In the genomic region with DNA sequence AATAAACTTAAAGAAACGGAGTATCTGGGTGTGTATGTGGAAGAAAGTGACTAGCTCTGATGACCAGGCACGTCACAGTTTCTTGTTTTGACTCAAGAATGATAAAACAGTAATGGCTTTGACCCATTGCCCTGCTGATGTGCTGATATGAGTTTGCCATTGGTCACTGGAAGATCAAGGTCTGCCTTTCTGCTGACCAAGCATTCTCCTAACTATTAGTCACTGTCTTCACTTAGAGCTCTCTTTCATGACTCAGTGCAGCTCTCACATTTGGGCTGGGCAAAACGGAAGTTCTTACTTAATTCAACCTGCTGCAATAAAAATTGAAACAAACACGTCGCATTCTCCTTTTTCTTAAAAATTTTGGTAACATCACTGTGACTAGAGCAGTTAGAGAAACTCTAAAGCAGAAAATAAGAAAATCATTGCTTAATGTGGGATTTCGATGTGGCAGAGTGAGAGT, we compare ENCODE assay signal across 9 cellular contexts.
DNase-seq lines count a peak whose midpoint lies in the region; ATAC-seq, FAIRE-seq and TF ChIP-seq lines count a peak whose summit lies in the region.
"Had no signal": no experiment of that assay in that cellular context is flagged by ENCODE, and none has a peak within 500 bp of the region (broad histone marks: within the 10 kb centered on the region; RNA-seq: fewer than 3 reads in every experiment).

No MANE protein-coding gene starts in this region.

- no peaks in the 10 kb centered on the region for H3K79me1 ChIP-seq in mesendoderm (ENCODE audit: low read length)

- H3K9ac ChIP-seq in mesendoderm (ENCODE audit: low read length), result no peak overlapping the region
- H3K9ac ChIP-seq in neural progenitor cell, result no peak overlapping the region

- H3K4me1 ChIP-seq in A549, result peaks cover 26% of the 10 kb centered on the region
- peaks cover 11% of the 10 kb centered on the region for H3K4me1 ChIP-seq in body of pancreas
- no peaks in the 10 kb centered on the region for H3K4me1 ChIP-seq in mesendoderm (ENCODE audit: control insufficient read depth, low read depth, low read length)
- peaks cover 0 to 25% (median 15%) of the 10 kb centered on the region in 4 donors for H3K4me1 ChIP-seq in stomach
- no peaks in the 10 kb centered on the region for H3K4me1 ChIP-seq in neural progenitor cell

- H3K27me3 Mint-ChIP-seq in T-cell (no peaks in the 10 kb centered on the region), neural progenitor cell (ENCODE audit: insufficient read depth, low read depth) (no peaks in the 10 kb centered on the region)

- H3K27ac Mint-ChIP-seq in T-cell (peak overlapping the region; percentile 90 to 96), neural progenitor cell (no peak overlapping the region)

- H2BK5ac ChIP-seq in mesendoderm (ENCODE audit: low read length), result no peak overlapping the region

- H3K23ac ChIP-seq in mesendoderm (ENCODE audit: low read length), result no peak overlapping the region

- TF ChIP-seq POLR2A in A549 (IDR thresholded peaks at IDR 0.05; ENCODE audit: low read length), result no peak
- no peak for TF ChIP-seq POLR2A in body of pancreas (IDR thresholded peaks at IDR 0.05)
- TF ChIP-seq POLR2A in stomach (IDR thresholded peaks at IDR 0.05), result no peak

- H3F3A ChIP-seq in neural progenitor cell (ENCODE audit: low read depth), result no peaks in the 10 kb centered on the region

- H3K9me3 ChIP-seq in A549 (no peaks in the 10 kb centered on the region), body of pancreas (no peaks in the 10 kb centered on the region), stomach (no peaks in the 10 kb centered on the region), neural progenitor cell (ENCODE audit: low read depth) (no peaks in the 10 kb centered on the region)

- no peaks in the 10 kb centered on the region for H3K36me3 Mint-ChIP-seq in T-cell
- no peaks in the 10 kb centered on the region for H3K36me3 Mint-ChIP-seq in neural progenitor cell

- H4K8ac ChIP-seq in mesendoderm (ENCODE audit: low read depth, low read length), result no peak overlapping the region

- WGBS in A549 (ENCODE audit: missing lambda C conversion rate), result 13% methylated on average over 6 of the region's 6 CpGs
- WGBS in body of pancreas, 2 donors, result 61 to 67% methylated on average over 6 of the region's 6 CpGs
- WGBS in mesendoderm (ENCODE audit: extremely low coverage, insufficient coverage, low lambda C conversion rate), result no CpG with 5 or more reads among the region's 6 CpGs
- WGBS in stomach, 5 donors, result 49 to 57% (median 50%) methylated on average over 6 of the region's 6 CpGs

- H2AFZ ChIP-seq in neural progenitor cell (replicated peaks), result no peak overlapping the region

- no peaks in the 10 kb centered on the region for H3K36me3 ChIP-seq in body of pancreas (replicated peaks in 1 of 2; ENCODE audit: insufficient read depth in 1 of 2, low read depth in 2 of 2)
- H3K36me3 ChIP-seq in mesendoderm (ENCODE audit: control insufficient read depth, insufficient read depth, low read length), result no peaks in the 10 kb centered on the region
- H3K36me3 ChIP-seq in stomach, result no peaks in the 10 kb centered on the region
- no peaks in the 10 kb centered on the region for H3K36me3 ChIP-seq in neural progenitor cell

- peak overlapping the region; percentile 68 for H3K4me2 ChIP-seq in A549
- H3K4me2 ChIP-seq in mesendoderm (ENCODE audit: low read length), result no peak overlapping the region
- H3K4me2 ChIP-seq in neural progenitor cell, result no peak overlapping the region

- peak overlapping the region; percentile 58 to 80 for H3K27ac ChIP-seq in A549
- peak overlapping the region in 1 of 4 donors; percentile 33 for H3K27ac ChIP-seq in body of pancreas
- no peak overlapping the region for H3K27ac ChIP-seq in mesendoderm (ENCODE audit: low read depth, low read length)
- peak overlapping the region in 4 of 5 donors; percentile 14 to 59 (median 44) for H3K27ac ChIP-seq in stomach
- H3K27ac ChIP-seq in neural progenitor cell, result no peak overlapping the region

- H3K4me3 Mint-ChIP-seq in T-cell, result peak overlapping the region; percentile 64 to 80 (median 79)
- no peak overlapping the region for H3K4me3 Mint-ChIP-seq in neural progenitor cell
- H3K4me3 Mint-ChIP-seq: neural crest cell had no signal

- H3K27me3 ChIP-seq in body of pancreas, result no peaks in the 10 kb centered on the region
- H3K27me3 ChIP-seq in mesendoderm (ENCODE audit: insufficient read depth, low read length, poor library complexity), result no peaks in the 10 kb centered on the region
- no peaks in the 10 kb centered on the region for H3K27me3 ChIP-seq in stomach
- H3K27me3 ChIP-seq in neural progenitor cell, result no peaks in the 10 kb centered on the region

- peak; percentile 98 for FAIRE-seq in A549 (lab: Jason Lieb, UNC)

- H2AK5ac ChIP-seq in mesendoderm (ENCODE audit: low read length), result no peak overlapping the region

- H3K9me3 Mint-ChIP-seq in T-cell, result no peaks in the 10 kb centered on the region
- H3K9me3 Mint-ChIP-seq in neural progenitor cell, result peaks cover 8% of the 10 kb centered on the region

- H3K4ac ChIP-seq in mesendoderm (ENCODE audit: low read depth, low read length), result no peak overlapping the region

- H3K79me2 ChIP-seq in mesendoderm (ENCODE audit: control insufficient read depth, insufficient read depth, low read length) (no peaks in the 10 kb centered on the region), neural progenitor cell (ENCODE audit: low read depth) (no peaks in the 10 kb centered on the region)

- H2BK120ac ChIP-seq in mesendoderm (ENCODE audit: low read depth, low read length), result no peak overlapping the region

- H4K20me1 ChIP-seq in neural progenitor cell (ENCODE audit: low read depth), result no peaks in the 10 kb centered on the region

- TF ChIP-seq RAD21 in A549 (conservative IDR thresholded peaks at IDR 0.05 in 1 of 2, IDR thresholded peaks at IDR 0.05 in 1 of 2), result peak in 1 of 2 experiments; percentile 36; a peak in 1 of 5 replicates

- CTCF ChIA-PET in A549 (lab: Yijun Ruan, JAX) (interaction anchor here (0.9 kb wide), 1 partner anchor 357 kb away, joined by 3 read pairs; no protein-coding TSS in a partner anchor), T-cell (lab: Charles Lee) (interaction anchor here in 1 of 2 donors (0.5 to 2.0 kb wide), 4 partner anchors 9 to 1734 kb away, joined by 3 to 13 read pairs (median 4); no protein-coding TSS in a partner anchor)

- H3K56ac ChIP-seq in mesendoderm (ENCODE audit: low read length), result no peak overlapping the region

- intact Hi-C loops in body of pancreas (cut with DNase I), result no loop called here
- intact Hi-C loops in stomach (cut with DNase I; ENCODE audit: low total_unique reads), result no loop called here

- POLR2A ChIA-PET in A549 (lab: Yijun Ruan, JAX) (interaction anchor here (1.2 to 2.1 kb wide), 3 partner anchors 32 to 397 kb away, joined by 3 to 27 read pairs (median 8); partner anchors contain the start of gene BTG1), T-cell (lab: Charles Lee) (interaction anchor here in 1 of 2 donors (0.6 to 1.6 kb wide), 8 partner anchors 98 to 850 kb away, joined by 3 to 6 read pairs (median 3); partner anchors contain the start of gene BTG1)

- DNase-seq in A549 (ENCODE audit: low read depth in 1 of 2, low spot score in 1 of 2) (peak; percentile 72 to 96), T-cell (peak in 30 of 34 experiments; percentile 1 to 46 (median 13)), body of pancreas (peak in 2 of 4 donors; percentile 10 to 41), mesendoderm (peak; percentile 76), stomach (peak; percentile 26), neural progenitor cell (ENCODE audit: low spot score) (no peak)

- no peak overlapping the region for H3K18ac ChIP-seq in mesendoderm (ENCODE audit: low read length)

- H2BK15ac ChIP-seq in mesendoderm (replicated peaks; ENCODE audit: low read depth), result no peak overlapping the region

- ATAC-seq in A549 (peak; percentile 99), GM19035 (IDR thresholded peaks at IDR 0.05; ENCODE audit: unreplicated experiment) (peak; percentile 95), HG03139 (IDR thresholded peaks at IDR 0.05; ENCODE audit: unreplicated experiment) (peak; percentile 85), T-cell (replicated peaks in 1 of 4) (peak; percentile 72 to 86 (median 81)), body of pancreas (peak; percentile 67)

- TF ChIP-seq CTCF in A549 (IDR thresholded peaks at IDR 0.05), result no peak
- no peak for TF ChIP-seq CTCF in body of pancreas (IDR thresholded peaks at IDR 0.05)
- no peak for TF ChIP-seq CTCF in stomach (IDR thresholded peaks at IDR 0.05)
- TF ChIP-seq CTCF in neural progenitor cell (IDR thresholded peaks at IDR 0.05), result no peak

- H4K5ac ChIP-seq in mesendoderm (ENCODE audit: low read length), result no peak overlapping the region

- TF ChIP-seq EP300 in A549 (IDR thresholded peaks at IDR 0.05), result peak; percentile 53 to 73; a peak in 3 of 5 replicates
- TF ChIP-seq EP300 in stomach (IDR thresholded peaks at IDR 0.05), result no peak

- 0 out of 3 replicates have a peak overlapping the region, but pooled peaks have one; percentile 25 for H3K4me3 ChIP-seq in A549
- no peak overlapping the region for H3K4me3 ChIP-seq in body of pancreas
- H3K4me3 ChIP-seq in mesendoderm (ENCODE audit: low read length), result no peak overlapping the region
- no peak overlapping the region for H3K4me3 ChIP-seq in stomach
- H3K4me3 ChIP-seq in neural progenitor cell, result no peak overlapping the region

- H3K4me1 Mint-ChIP-seq in T-cell, result peaks cover 43 to 49% (median 43%) of the 10 kb centered on the region in 3 donors
- H3K4me1 Mint-ChIP-seq in neural progenitor cell, result peaks cover 8% of the 10 kb centered on the region

TF ChIP-seq in A549, 52 proteins besides CTCF, POLR2A, EP300 and RAD21 (continues in another document):
- no peak for TF ChIP-seq HOXA7 (CRISPR knock-in tag; IDR thresholded peaks at IDR 0.05)
- TF ChIP-seq CBX2 (IDR thresholded peaks at IDR 0.05; ENCODE audit: borderline replicate concordance, low read depth), result no peak
- no peak for TF ChIP-seq NPAS2 (CRISPR knock-in tag; IDR thresholded peaks at IDR 0.05; ENCODE audit: borderline replicate concordance)
- no peak for TF ChIP-seq FOXS1 (CRISPR knock-in tag; IDR thresholded peaks at IDR 0.05)
- no peak for TF ChIP-seq KDM1A (IDR thresholded peaks at IDR 0.05; ENCODE audit: low read depth)

Comparison
In these comparisons a context has a peak if more than half of its experiments do, and no peak if none do; other contexts are left out.
1. H3K27ac ChIP-seq: peak in A549 (2 of 2) and stomach (4 of 5); none in mesendoderm (single experiment) and neural progenitor cell (single experiment).
2. Peak in every context shown above with its lines, with median percentiles within 50 percentile points of each other: ATAC-seq.